ENCODE assay signal across 9 cellular contexts in genomic region chr12:47975036-47975620, GRCh38. TPM values are rescaled to one million over a fixed set of nuclear protein-coding genes. Genes with fewer than 3 reads are reported as not detected.
"Had no signal": no experiment of that assay in that cellular context is flagged by ENCODE, and none has a peak within 500 bp of the region (broad histone marks: within the 10 kb centered on the region; RNA-seq: fewer than 3 reads in every experiment).

No MANE protein-coding gene starts in this region.

- H3K27ac ChIP-seq: GM23248 had no signal

- H3K9ac ChIP-seq: GM23248 had no signal

- H2AFZ ChIP-seq: GM23248 had no signal

- ATAC-seq: HCT116, K562 had no signal

- H3K4me3 ChIP-seq: GM23248, HAP-1, K562 had no signal

- DNase-seq: GM23248, GOT3, H7, IMR-90 had no signal

- H3K9me3 ChIP-seq: HAP-1 had no signal

- H3K4me1 ChIP-seq: HAP-1 had no signal

RNA-seq across cellular contexts. Expression of gene COL2A1, which starts 29.1 kb away (rescaled TPM):
- total RNA-seq: GM23248, H4, HT-29, IMR-90, K562 had no signal
- polyA plus RNA-seq: GM23248 had no signal
